In the genomic region with DNA sequence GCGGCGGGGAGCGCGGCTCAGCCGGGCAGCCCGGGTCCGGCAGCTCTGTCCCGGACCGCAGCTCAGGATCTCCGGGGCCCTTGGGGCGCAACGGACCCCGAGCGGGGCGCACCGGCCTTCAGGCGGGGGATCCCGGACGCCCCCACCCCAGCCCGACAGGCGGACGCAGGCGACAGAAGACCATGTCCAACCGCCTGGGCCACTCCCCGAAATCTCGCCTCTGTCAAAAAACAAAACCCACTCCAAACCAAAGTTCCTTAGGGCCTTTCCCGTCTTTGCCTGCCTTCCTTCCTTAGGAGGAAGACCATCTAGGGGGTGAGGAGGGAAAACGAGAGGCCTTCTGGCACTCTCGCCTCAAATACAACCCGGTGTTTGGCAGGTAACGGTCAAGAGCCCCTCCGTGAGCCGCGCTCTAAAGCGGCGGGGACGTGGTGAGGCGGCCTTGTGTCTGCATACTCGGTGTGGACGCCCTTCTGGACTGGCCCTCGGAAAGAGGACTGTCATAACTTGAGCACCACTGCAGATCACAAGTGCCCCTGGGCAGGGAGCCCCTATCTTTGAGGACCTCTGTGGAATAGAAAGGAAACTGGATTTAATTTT, we compare ENCODE assay signal across 8 cellular contexts. TPM values are rescaled to one million over a fixed set of nuclear protein-coding genes. Genes with fewer than 3 reads are reported as not detected.
A peak's percentile ranks its signal among the peaks of the same experiment; 100 is the strongest.
DNase-seq lines count a peak whose midpoint lies in the region; ATAC-seq, FAIRE-seq and TF ChIP-seq lines count a peak whose summit lies in the region.

No MANE protein-coding gene starts in this region.

- intact Hi-C loops in MCF 10A (cut with micrococcal nuclease): loop anchor here (2.0 kb wide), 1 partner anchor 100 kb away; a partner anchor contains a TSS

- no TSS peak for BruUV-seq in MCF 10A (replicated peaks; lab: Mats Ljungman, UMichigan)

- H3K4me3 ChIP-seq in AG10803 (ENCODE audit: low read length) (peak overlapping the region; percentile 96), Karpas-422 (ENCODE audit: low read length) (peak overlapping the region; percentile 97), kidney epithelial cell (ENCODE audit: low read depth, low read length) (peak overlapping the region; percentile 95), suprapubic skin (peak overlapping the region; percentile 81)

- H3K27me3 ChIP-seq in Karpas-422 (ENCODE audit: low read length) (no peaks in the 10 kb centered on the region), kidney epithelial cell (ENCODE audit: control insufficient read depth, insufficient read depth, low read length) (no peaks in the 10 kb centered on the region), suprapubic skin (no peaks in the 10 kb centered on the region)

- H2AFZ ChIP-seq in Karpas-422 (ENCODE audit: low read length): peak overlapping the region; percentile 85; the same call in 1 of the 2 replicates

- H3K4me1 ChIP-seq in Karpas-422 (ENCODE audit: low read length): peaks cover 14% of the 10 kb centered on the region
- H3K4me1 ChIP-seq in suprapubic skin: peaks cover 36% of the 10 kb centered on the region

- no peak for TF ChIP-seq POLR2A in suprapubic skin (IDR thresholded peaks at IDR 0.05)

- H3K4me2 ChIP-seq in Karpas-422 (ENCODE audit: low read depth, low read length, poor library complexity, severe bottlenecking): peak overlapping the region; percentile 94

- WGBS in suprapubic skin: under 1% methylated on average over 34 of the region's 41 CpGs

- no peaks in the 10 kb centered on the region for H3K27me3 Mint-ChIP-seq in MCF 10A (ENCODE audit: insufficient read depth, unreplicated experiment)

- no peaks in the 10 kb centered on the region for H3K9me3 Mint-ChIP-seq in MCF 10A (ENCODE audit: unreplicated experiment)

- peaks cover 10% of the 10 kb centered on the region for H3K4me1 Mint-ChIP-seq in MCF 10A (ENCODE audit: insufficient read depth, unreplicated experiment)

- POLR2A ChIA-PET in MCF 10A (lab: Yijun Ruan, JAX): interaction anchor here (0.7 to 4.6 kb wide), 13 partner anchors 10 to 967 kb away, joined by 3 to 60 read pairs (median 7); a partner anchor contains a TSS

- TF ChIP-seq CTCF in AG10803 (conservative IDR thresholded peaks at IDR 0.05; ENCODE audit: low read length): no peak
- no peak for TF ChIP-seq CTCF in MCF 10A (IDR thresholded peaks at IDR 0.05; ENCODE audit: unreplicated experiment)
- TF ChIP-seq CTCF in kidney epithelial cell (IDR thresholded peaks at IDR 0.05; ENCODE audit: insufficient read depth, low read length, poor library complexity, severe bottlenecking): no peak
- no peak for TF ChIP-seq CTCF in suprapubic skin (IDR thresholded peaks at IDR 0.05)

- peak overlapping the region; percentile 91 for H3K4me3 Mint-ChIP-seq in MCF 10A (ENCODE audit: unreplicated experiment)

- H3K9me3 ChIP-seq in Karpas-422 (ENCODE audit: low read length) (no peaks in the 10 kb centered on the region), suprapubic skin (no peaks in the 10 kb centered on the region)

- no peak for TF ChIP-seq EP300 in suprapubic skin (IDR thresholded peaks at IDR 0.05)

- no peaks in the 10 kb centered on the region for H3K9me2 ChIP-seq in Karpas-422 (replicated peaks; ENCODE audit: insufficient read depth, low read length)

- no peaks in the 10 kb centered on the region for H4K20me1 ChIP-seq in Karpas-422 (ENCODE audit: insufficient read depth, low read depth, low read length)

- H3K27ac ChIP-seq in Karpas-422 (ENCODE audit: low read length) (no peak overlapping the region), suprapubic skin (peak overlapping the region; percentile 79)

- peak; percentile 4 for ATAC-seq in GM19023 (IDR thresholded peaks at IDR 0.05; ENCODE audit: unreplicated experiment)
- ATAC-seq in GM18519 (IDR thresholded peaks at IDR 0.05; ENCODE audit: low FRiP score, unreplicated experiment): no peak

- DNase-seq in AG10803 (ENCODE audit: low read depth) (peak; percentile 14), Karpas-422 (no peak), MCF 10A (ENCODE audit: unreplicated experiment) (peak; percentile 22), kidney epithelial cell (ENCODE audit: low read depth) (no peak), suprapubic skin (ENCODE audit: low spot score in 2 of 2) (peak in 1 of 2 donors; percentile 60), urothelium cell line (ENCODE audit: low spot score) (no peak)

- peak overlapping the region; percentile 75 for H3K27ac Mint-ChIP-seq in MCF 10A (ENCODE audit: low read depth, unreplicated experiment)

- no peak for FAIRE-seq in urothelium cell line (lab: Jason Lieb, UNC)

- CTCF ChIA-PET in MCF 10A (lab: Yijun Ruan, JAX): interaction anchor here (0.7 to 3.4 kb wide), 3 partner anchors 45 to 99 kb away, joined by 3 to 15 read pairs (median 8); a partner anchor contains a TSS

- H3K9ac ChIP-seq in Karpas-422 (ENCODE audit: low read length): peak overlapping the region; percentile 93

- H3K36me3 Mint-ChIP-seq in MCF 10A (ENCODE audit: insufficient read depth, unreplicated experiment): peaks cover 32% of the 10 kb centered on the region

- H3K79me2 ChIP-seq in Karpas-422 (ENCODE audit: low read length): peaks cover 23% of the 10 kb centered on the region

- 0 out of 2 replicates have a peak, but pooled peaks cover 3% of the 10 kb centered on the region for H3K36me3 ChIP-seq in Karpas-422 (ENCODE audit: insufficient read depth, low read length)
- H3K36me3 ChIP-seq in kidney epithelial cell (ENCODE audit: control insufficient read depth, insufficient read depth, low read length): no peaks in the 10 kb centered on the region
- peaks cover 14% of the 10 kb centered on the region for H3K36me3 ChIP-seq in suprapubic skin

RNA-seq across cellular contexts. Expression of a gene that starts 0.6 kb away (rescaled TPM):
- total RNA-seq in Karpas-422 (2014; rRNA removed; shearing (Covaris generic); ENCODE audit: low replicate concordance): 9.6 and 17.2 TPM in 2 replicates
- total RNA-seq in MCF 10A (2022) (10.3 and 11.4 TPM in 2 replicates), kidney epithelial cell (4.6 and 7.4 TPM in 2 replicates), suprapubic skin (10 to 100 TPM; 16.9 to 28.1 (median 20.0) TPM)

RNA-seq across cellular contexts. Expression of a gene that starts 15.0 kb away (rescaled TPM):
- not detected in 2 replicates for total RNA-seq in Karpas-422 (2014; rRNA removed; shearing (Covaris generic); ENCODE audit: low replicate concordance)
- total RNA-seq in MCF 10A (2022) (0.79 and 2.0 TPM in 2 replicates), kidney epithelial cell (1.1 and 1.8 TPM in 2 replicates), suprapubic skin (1 to 10 TPM; 1.1 to 4.5 (median 2.0) TPM)

Comparison
In these comparisons a context has a peak if more than half of its experiments do, and no peak if none do; other contexts are left out.
1. DNase-seq: peak in AG10803 (single experiment) and MCF 10A (single experiment); none in Karpas-422 (single experiment), kidney epithelial cell (single experiment) and urothelium cell line (single experiment).
2. Peak in every context shown above with its lines, with median percentiles within 50 percentile points of each other: H3K4me3 ChIP-seq.